ENCODE assay signal across 21 cellular contexts in the genomic region with DNA sequence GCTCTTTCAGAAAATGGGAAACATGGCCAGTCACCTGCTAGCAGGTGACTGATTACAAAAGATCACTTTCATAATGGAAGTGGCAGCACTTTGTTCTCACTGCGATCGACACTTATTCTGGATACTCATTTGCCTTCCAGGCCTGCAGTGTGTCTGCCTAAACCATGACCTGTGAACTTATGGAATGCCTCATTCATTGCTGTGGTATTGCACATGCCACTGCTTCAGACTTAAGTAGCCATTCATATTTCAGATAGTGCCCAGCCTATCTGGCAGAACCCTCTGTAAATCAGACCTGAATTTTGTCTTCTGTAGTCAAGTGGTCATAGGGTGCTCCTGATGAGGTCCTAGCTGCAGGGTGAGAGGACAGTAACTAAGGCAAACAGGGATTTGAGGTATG. TPM values are rescaled to one million over a fixed set of nuclear protein-coding genes. Genes with fewer than 3 reads are reported as not detected.
DNase-seq lines count a peak whose midpoint lies in the region; ATAC-seq and TF ChIP-seq lines count a peak whose summit lies in the region.
"Had no signal": no experiment of that assay in that cellular context is flagged by ENCODE, and none has a peak within 500 bp of the region (broad histone marks: within the 10 kb centered on the region; RNA-seq: fewer than 3 reads in every experiment).

No MANE protein-coding gene starts in this region.

- peak; percentile 49 for DNase-seq in AG20443 (ENCODE audit: low spot score)
- peak; percentile 63 for DNase-seq in M059J (ENCODE audit: low read depth)
- peak; percentile 64 for DNase-seq in epithelial cell of esophagus (ENCODE audit: low read depth)
- DNase-seq in left lung: no peak
- DNase-seq in HK-2 (ENCODE audit: unreplicated experiment): no peak
- DNase-seq in NCI-H524 (lab: John Stamatoyannopoulos, UW): no peak
- no peak for DNase-seq in osteocyte (ENCODE audit: extremely low spot score, unreplicated experiment)
- DNase-seq: activated CD4-positive, alpha-beta T cell treated with anti-CD3 and anti-CD28 coated beads, Interleukin-2, amount 50 U/mL, for 48 hours; activated naive CD4-positive, alpha-beta T cell treated with Interleukin-2 at 50 U/mL for 16 hours; aorta; COR-L47; naive thymus-derived CD8-positive, alpha-beta T cell; NCI-H1694 treated with DMSO at 0.1 percent for 48 hours; NCI-H345; NK-92 treated with Interleukin-12 subunit alpha and Interleukin-12 subunit beta, amount 100 ng/mL, for 24 hours; substantia nigra had no signal

- H3K27me3 Mint-ChIP-seq in osteocyte (ENCODE audit: unreplicated experiment): no peaks in the 10 kb centered on the region

- H3K36me3 Mint-ChIP-seq in osteocyte (ENCODE audit: unreplicated experiment): no peaks in the 10 kb centered on the region

- H3K4me3 ChIP-seq in epithelial cell of esophagus (ENCODE audit: low read length): no peak overlapping the region
- H3K4me3 ChIP-seq in left lung: no peak overlapping the region
- H3K4me3 ChIP-seq: coronary artery, lung had no signal

- H3K27me3 ChIP-seq in left lung: no peaks in the 10 kb centered on the region

- peaks cover 4% of the 10 kb centered on the region for H3K4me1 Mint-ChIP-seq in osteocyte (ENCODE audit: unreplicated experiment)
- H3K4me1 Mint-ChIP-seq: B cell; naive thymus-derived CD8-positive, alpha-beta T cell had no signal

- TF ChIP-seq CTCF in epithelial cell of esophagus (IDR thresholded peaks at IDR 0.05; ENCODE audit: insufficient read depth, low read depth, low read length, missing control alignments) (no peak), left lung (IDR thresholded peaks at IDR 0.05) (no peak), osteocyte (IDR thresholded peaks at IDR 0.05) (no peak)

- H3K9me3 Mint-ChIP-seq in osteocyte (ENCODE audit: unreplicated experiment): peaks cover 10% of the 10 kb centered on the region

- no peak overlapping the region for H3K4me3 Mint-ChIP-seq in osteocyte (ENCODE audit: unreplicated experiment)
- H3K4me3 Mint-ChIP-seq: B cell; naive thymus-derived CD8-positive, alpha-beta T cell had no signal

- no peak overlapping the region for H3K27ac ChIP-seq in left lung
- H3K27ac ChIP-seq: coronary artery had no signal

- H3K9me3 ChIP-seq in left lung: peaks cover 0 to 20% of the 10 kb centered on the region in 2 donors

- no peak overlapping the region for H3K27ac Mint-ChIP-seq in osteocyte (ENCODE audit: unreplicated experiment)
- H3K27ac Mint-ChIP-seq: B cell; naive thymus-derived CD8-positive, alpha-beta T cell had no signal

- no peaks in the 10 kb centered on the region for H3K36me3 ChIP-seq in left lung

- ATAC-seq in left lung: peak; percentile 50
- no peak for ATAC-seq in HG03442 (IDR thresholded peaks at IDR 0.05; ENCODE audit: unreplicated experiment)
- ATAC-seq: naive thymus-derived CD8-positive, alpha-beta T cell had no signal

- intact Hi-C loops in left lung (cut with DNase I): loop anchor here in 1 of 2 donors (10.0 kb wide), 1 partner anchor 228 kb away; no protein-coding TSS in a partner anchor

- H3K4me1 ChIP-seq in left lung: no peaks in the 10 kb centered on the region

RNA-seq across cellular contexts. Expression of a gene that starts 23.3 kb away (rescaled TPM):
- total RNA-seq in M059J (2014; rRNA removed; shearing (Covaris generic)): 19.3 and 24.5 TPM in 2 replicates
- total RNA-seq in left lung: 10 to 100 TPM; 60.8 to 63.1 TPM
- total RNA-seq in osteocyte: 29.2 and 29.9 TPM in 2 replicates
- total RNA-seq: G401 had no signal

Comparison
In these comparisons a context has a peak if more than half of its experiments do, and no peak if none do; other contexts are left out.
1. DNase-seq: peak in AG20443 (single experiment), M059J (single experiment) and epithelial cell of esophagus (single experiment); none in left lung (0 of 2), HK-2 (single experiment), NCI-H524 (0 of 2) and osteocyte (single experiment).